14 cellular contexts compared by ENCODE assay signal in genomic region chr3:32424581-32425250, GRCh38. TPM values are rescaled to one million over a fixed set of nuclear protein-coding genes. Genes with fewer than 3 reads are reported as not detected.
A peak's percentile ranks its signal among the peaks of the same experiment; 100 is the strongest.
DNase-seq lines count a peak whose midpoint lies in the region; ATAC-seq and TF ChIP-seq lines count a peak whose summit lies in the region.
"Had no signal": no experiment of that assay in that cellular context is flagged by ENCODE, and none has a peak within 500 bp of the region (broad histone marks: within the 10 kb centered on the region; RNA-seq: fewer than 3 reads in every experiment).

No MANE protein-coding gene starts in this region.

- H3K9me3 ChIP-seq in OCI-LY3 (ENCODE audit: insufficient read depth, low read length) (no peaks in the 10 kb centered on the region), colonic mucosa (no peaks in the 10 kb centered on the region)
- H3K9me3 ChIP-seq: pancreas had no signal

- H3K36me3 Mint-ChIP-seq in activated T-cell treated with anti-CD3 and anti-CD28 coated beads, Interleukin-2, amount 50 U/mL, for 24 hours (ENCODE audit: low read depth), result peaks cover 1% of the 10 kb centered on the region
- H3K36me3 Mint-ChIP-seq: type B pancreatic cell had no signal

- H3K4me1 Mint-ChIP-seq in activated T-cell treated with anti-CD3 and anti-CD28 coated beads, Interleukin-2, amount 50 U/mL, for 24 hours (ENCODE audit: low read depth), result peaks cover 95% of the 10 kb centered on the region

- H3K4me3 ChIP-seq in OCI-LY3 (ENCODE audit: low read length) (peak overlapping the region; percentile 36), colonic mucosa (no peak overlapping the region)
- H3K4me3 ChIP-seq: pancreas, PC-9 had no signal

- intact Hi-C loops in colonic mucosa (cut with DNase I), result no loop called here

- H3K27me3 ChIP-seq in OCI-LY3 (ENCODE audit: low read depth, low read length) (no peaks in the 10 kb centered on the region), colonic mucosa (no peaks in the 10 kb centered on the region)
- H3K27me3 ChIP-seq: pancreas had no signal

- no peaks in the 10 kb centered on the region for H3K27me3 Mint-ChIP-seq in activated T-cell treated with anti-CD3 and anti-CD28 coated beads, Interleukin-2, amount 50 U/mL, for 24 hours

- TF ChIP-seq CTCF in OCI-LY3 (IDR thresholded peaks at IDR 0.05; ENCODE audit: low read depth, low read length) (no peak), colonic mucosa (IDR thresholded peaks at IDR 0.05) (no peak)

- H3K9me3 Mint-ChIP-seq in activated T-cell treated with anti-CD3 and anti-CD28 coated beads, Interleukin-2, amount 50 U/mL, for 24 hours, result no peaks in the 10 kb centered on the region

- peak overlapping the region; percentile 31; the same call in 1 of the 2 replicates for H2AFZ ChIP-seq in OCI-LY3 (ENCODE audit: low read depth, low read length)
- H2AFZ ChIP-seq: PC-9 had no signal

- H3K27ac Mint-ChIP-seq in activated T-cell treated with anti-CD3 and anti-CD28 coated beads, Interleukin-2, amount 50 U/mL, for 24 hours, result peak overlapping the region; percentile 90

- peaks cover 74% of the 10 kb centered on the region for H3K4me1 ChIP-seq in OCI-LY3 (ENCODE audit: low read length)
- peaks cover 20% of the 10 kb centered on the region for H3K4me1 ChIP-seq in colonic mucosa

- DNase-seq in activated T-cell treated with anti-CD3 and anti-CD28 coated beads, Interleukin-2, amount 50 U/mL, for 24 hours, result no peak
- DNase-seq in activated T-cell treated with anti-CD3 and anti-CD28 coated beads for 4 hours (no peak), colonic mucosa (no peak), HT-29 (ENCODE audit: low spot score) (no peak), NCI-H1105 (lab: John Stamatoyannopoulos, UW) (no peak)
- DNase-seq in stimulated activated CD8-positive, alpha-beta memory T cell treated with anti-CD3 and anti-CD28 coated beads, Interleukin-4, amount 100 ng/mL, for 48 hours, result peak; percentile 13
- DNase-seq: ACHN, anterior cingulate cortex, NCI-H1092 treated with DMSO at 0.1 percent for 48 hours, pancreas, PC-9 had no signal

- peak overlapping the region; percentile 90 for H3K27ac ChIP-seq in OCI-LY3 (ENCODE audit: low read length)
- H3K27ac ChIP-seq in colonic mucosa, result peak overlapping the region; percentile 5
- H3K27ac ChIP-seq: PC-9 had no signal

- peak overlapping the region; percentile 71 for H3K4me2 ChIP-seq in OCI-LY3 (ENCODE audit: low read length)
- H3K4me2 ChIP-seq: PC-9 had no signal

- H3K4me3 Mint-ChIP-seq in activated T-cell treated with anti-CD3 and anti-CD28 coated beads, Interleukin-2, amount 50 U/mL, for 24 hours, result peak overlapping the region; percentile 48
- H3K4me3 Mint-ChIP-seq: type B pancreatic cell had no signal

- H3K36me3 ChIP-seq in OCI-LY3 (replicated peaks; ENCODE audit: low read depth, low read length) (no peaks in the 10 kb centered on the region), colonic mucosa (no peaks in the 10 kb centered on the region)
- H3K36me3 ChIP-seq: pancreas had no signal

- no peaks in the 10 kb centered on the region for H4K20me1 ChIP-seq in OCI-LY3 (ENCODE audit: insufficient read depth, low read length)

- H3K9ac ChIP-seq in OCI-LY3 (ENCODE audit: low read length), result peak overlapping the region; percentile 47
- no peak overlapping the region for H3K9ac ChIP-seq in colonic mucosa (ENCODE audit: low read depth in 2 of 2, low read length in 2 of 2)

- no peak for ATAC-seq in GM21786 (IDR thresholded peaks at IDR 0.05; ENCODE audit: unreplicated experiment)
- ATAC-seq: pancreas had no signal

- peaks cover 59% of the 10 kb centered on the region for H3K79me2 ChIP-seq in OCI-LY3 (ENCODE audit: low read length)

RNA-seq across cellular contexts. Expression of gene CMTM7, which starts 33.1 kb away (rescaled TPM):
- total RNA-seq in colonic mucosa, result 1 to 10 TPM; 5.8 to 5.9 TPM
- total RNA-seq in HT-29 (2014; rRNA removed; shearing (Covaris generic)), result 20.2 and 30.7 TPM in 2 replicates
